11 cellular contexts compared by ENCODE assay signal in the genomic region with DNA sequence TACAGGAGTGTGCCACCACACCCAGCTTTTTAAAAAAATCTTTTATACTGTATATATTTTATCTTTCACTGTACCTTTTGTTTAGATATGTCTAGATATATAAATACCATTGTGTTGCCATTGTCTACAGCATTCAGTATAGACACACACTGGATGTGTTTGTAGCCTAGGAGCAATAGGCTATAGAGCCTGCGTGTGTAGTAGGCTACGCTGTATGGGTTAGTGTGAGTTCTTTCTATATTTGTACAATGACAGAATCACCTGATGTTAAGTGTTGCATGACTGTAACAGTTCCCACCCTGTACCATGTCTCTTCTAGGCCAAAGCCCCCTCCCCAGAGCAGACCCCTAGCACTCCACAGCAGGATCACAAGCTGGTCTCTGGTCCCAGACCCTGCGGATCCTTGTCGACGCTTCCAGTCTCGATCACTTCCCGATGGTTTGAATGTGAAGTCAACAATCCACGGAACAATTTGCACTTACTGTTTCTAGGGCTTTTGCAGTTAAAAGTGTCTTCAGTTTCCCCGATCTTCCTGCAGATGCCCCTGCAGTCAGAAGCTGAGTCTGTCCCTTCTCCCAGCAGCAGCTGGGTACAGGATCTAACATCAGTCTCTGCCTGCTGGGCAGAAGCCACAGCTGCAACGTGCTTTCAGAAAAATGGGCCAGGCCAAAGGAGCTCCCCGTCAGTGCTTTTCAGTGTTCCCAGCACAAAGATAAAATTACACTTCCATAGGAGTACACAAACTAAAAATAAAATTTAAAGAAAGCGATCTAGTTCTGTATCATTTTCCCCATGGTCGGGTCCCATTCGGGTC. TPM values are rescaled to one million over a fixed set of nuclear protein-coding genes. Genes with fewer than 3 reads are reported as not detected.
DNase-seq lines count a peak whose midpoint lies in the region; ATAC-seq and TF ChIP-seq lines count a peak whose summit lies in the region.
"Had no signal": no experiment of that assay in that cellular context is flagged by ENCODE, and none has a peak within 500 bp of the region (broad histone marks: within the 10 kb centered on the region; RNA-seq: fewer than 3 reads in every experiment).

No MANE protein-coding gene starts in this region.

- H2AFZ ChIP-seq in IMR-90 (replicated peaks; ENCODE audit: low read length, poor library complexity): no peak overlapping the region

- no TSS peak for BruUV-seq in IMR-90 (replicated peaks; lab: Mats Ljungman, UMichigan)

- peak overlapping the region; percentile 46 for H3K14ac ChIP-seq in IMR-90 (replicated peaks; ENCODE audit: low read depth, low read length)

- peak overlapping the region; percentile 34 for H2BK20ac ChIP-seq in IMR-90 (ENCODE audit: low read depth, low read length)

- peak overlapping the region; percentile 64; the same call in 1 of the 2 replicates for H3K23ac ChIP-seq in IMR-90 (ENCODE audit: low read depth, low read length)

- TF ChIP-seq RAD21 in IMR-90 (IDR thresholded peaks at IDR 0.05; ENCODE audit: low read length): no peak

- H3K4me1 ChIP-seq in IMR-90 (ENCODE audit: control insufficient read depth, insufficient read depth, low read length) (peaks cover 26% of the 10 kb centered on the region), right lobe of liver (no peaks in the 10 kb centered on the region), subcutaneous abdominal adipose tissue (ENCODE audit: control insufficient read depth in 5 of 5, insufficient read depth in 5 of 5, low read length in 5 of 5) (peaks cover 0 to 25% (median 15%) of the 10 kb centered on the region in 5 donors)

- H3K27ac Mint-ChIP-seq in natural killer cell: no peak overlapping the region
- H3K27ac Mint-ChIP-seq in stimulated activated naive CD8-positive, alpha-beta T cell treated with anti-CD3 and anti-CD28 coated beads, Interleukin-15, amount 100 ng/mL, for 72 hours: no peak overlapping the region
- H3K27ac Mint-ChIP-seq: activated CD4-positive, alpha-beta T cell treated with anti-CD3 and anti-CD28 coated beads, Interleukin-2, amount 10 ng/mL, durations not matched to agents 7 days and 5 days had no signal

- DNase-seq in IMR-90 (no peak), coronary artery (ENCODE audit: low spot score) (no peak), right lobe of liver (no peak), natural killer cell (no peak), NK-92 (lab: John Stamatoyannopoulos, UW; ENCODE audit: unreplicated experiment) (no peak)
- DNase-seq in stimulated activated naive CD8-positive, alpha-beta T cell treated with anti-CD3 and anti-CD28 coated beads, Interleukin-15, amount 100 ng/mL, for 72 hours: no peak
- DNase-seq: activated CD4-positive, alpha-beta T cell treated with anti-CD3 and anti-CD28 coated beads, Interleukin-2, amount 10 ng/mL, durations not matched to agents 7 days and 5 days; NCI-H1105; Peyer's patch had no signal

- H3K4me1 Mint-ChIP-seq in natural killer cell: no peaks in the 10 kb centered on the region
- peaks cover 12% of the 10 kb centered on the region for H3K4me1 Mint-ChIP-seq in stimulated activated naive CD8-positive, alpha-beta T cell treated with anti-CD3 and anti-CD28 coated beads, Interleukin-15, amount 100 ng/mL, for 72 hours

- POLR2A ChIA-PET in IMR-90 (lab: Charles Lee; ENCODE audit: unreplicated experiment): interaction anchor here (0.6 kb wide), 1 partner anchor 219 kb away, joined by 6 read pairs; no protein-coding TSS in a partner anchor

- H2AK9ac ChIP-seq in IMR-90 (replicated peaks; ENCODE audit: low read depth, low read length, poor library complexity): peak overlapping the region; percentile 78

- H3K4ac ChIP-seq in IMR-90 (ENCODE audit: low read depth, low read length): peak overlapping the region; percentile 70

- H2AK5ac ChIP-seq in IMR-90 (ENCODE audit: low read depth, low read length): peak overlapping the region; percentile 74

- H2BK15ac ChIP-seq in IMR-90 (ENCODE audit: low read depth, low read length): peak overlapping the region; percentile 46; the same call in 2 of the 3 replicates

- peaks cover 5% of the 10 kb centered on the region for H3K36me3 ChIP-seq in IMR-90 (ENCODE audit: control insufficient read depth, insufficient read depth, low read length)
- no peaks in the 10 kb centered on the region for H3K36me3 ChIP-seq in right lobe of liver
- H3K36me3 ChIP-seq in subcutaneous abdominal adipose tissue (ENCODE audit: control insufficient read depth in 5 of 5, insufficient read depth in 5 of 5, low read length in 5 of 5): peaks cover 0 to 2% (median 0%) of the 10 kb centered on the region in 5 donors
- H3K36me3 ChIP-seq: Peyer's patch had no signal

- ATAC-seq in IMR-90 (ENCODE audit: low read depth) (peak; percentile 3; the same call in 1 of the 2 replicates), right lobe of liver (no peak), natural killer cell (no peak), GM19467 (IDR thresholded peaks at IDR 0.05; ENCODE audit: unreplicated experiment) (no peak)
- ATAC-seq in stimulated activated naive CD8-positive, alpha-beta T cell treated with anti-CD3 and anti-CD28 coated beads, Interleukin-15, amount 100 ng/mL, for 72 hours: no peak

- H3K27me3 ChIP-seq in IMR-90 (ENCODE audit: control insufficient read depth, insufficient read depth, low read length) (no peaks in the 10 kb centered on the region), right lobe of liver (no peaks in the 10 kb centered on the region), subcutaneous abdominal adipose tissue (ENCODE audit: control insufficient read depth in 5 of 5, insufficient read depth in 4 of 5, low read length in 5 of 5) (peaks cover 0 to 2% (median 0%) of the 10 kb centered on the region in 5 donors)
- H3K27me3 ChIP-seq: Peyer's patch had no signal

- peak overlapping the region; percentile 36 for H3K18ac ChIP-seq in IMR-90 (ENCODE audit: low read depth, low read length)

- TF ChIP-seq POLR2A in IMR-90 (IDR thresholded peaks at IDR 0.05; ENCODE audit: low read depth, low read length) (no peak), right lobe of liver (IDR thresholded peaks at IDR 0.05) (no peak)

- peak overlapping the region; percentile 8; the same call in 1 of the 2 replicates for H3K4me2 ChIP-seq in IMR-90 (ENCODE audit: low read depth, low read length)

- CTCF ChIA-PET in IMR-90 (lab: Yijun Ruan, JAX): interaction anchor here (1.0 to 2.0 kb wide), 2 partner anchors 15 to 39 kb away, joined by 3 to 9 read pairs; no protein-coding TSS in a partner anchor

- peak overlapping the region; percentile 51 for H3K56ac ChIP-seq in IMR-90 (ENCODE audit: extremely low read depth, insufficient read depth, low read length)

- H3K79me1 ChIP-seq in IMR-90 (ENCODE audit: low read depth in 1 of 2, low read length in 2 of 2): peaks cover 14 to 49% of the 10 kb centered on the region in 2 experiments; a peak in 3 of 4 replicates

- peak overlapping the region; percentile 18 to 78; a peak in 3 of 4 replicates for H4K8ac ChIP-seq in IMR-90 (ENCODE audit: low read depth in 2 of 2, low read length in 2 of 2)

- WGBS in IMR-90 (ENCODE audit: extremely low coverage in 2 of 2, insufficient read length in 1 of 2), 2 experiments: 79% methylated on average over 9 of the region's 14 CpGs; no CpG with 5 or more reads in 1 of the 2 experiments
- WGBS in right lobe of liver (ENCODE audit: insufficient coverage, low coverage, low lambda C conversion rate, missing lambda C conversion rate): 68% methylated on average over 7 of the region's 14 CpGs

- H3K27ac ChIP-seq in IMR-90 (ENCODE audit: insufficient read depth, low read length): peak overlapping the region; percentile 61
- H3K27ac ChIP-seq in coronary artery: peak overlapping the region; percentile 82 to 90
- H3K27ac ChIP-seq in right lobe of liver: peak overlapping the region; percentile 7 to 53 (median 20)
- H3K27ac ChIP-seq in subcutaneous abdominal adipose tissue (ENCODE audit: low read depth, low read length): peak overlapping the region; percentile 46

- H2BK120ac ChIP-seq in IMR-90 (ENCODE audit: low read depth, low read length): peak overlapping the region; percentile 67

- H3K4me3 Mint-ChIP-seq in natural killer cell: no peak overlapping the region
- no peak overlapping the region for H3K4me3 Mint-ChIP-seq in stimulated activated naive CD8-positive, alpha-beta T cell treated with anti-CD3 and anti-CD28 coated beads, Interleukin-15, amount 100 ng/mL, for 72 hours
- H3K4me3 Mint-ChIP-seq: activated CD4-positive, alpha-beta T cell treated with anti-CD3 and anti-CD28 coated beads, Interleukin-2, amount 10 ng/mL, durations not matched to agents 7 days and 5 days had no signal

- intact Hi-C loops in IMR-90 (cut with micrococcal nuclease): loop anchor here (2.0 kb wide), 1 partner anchor 27 kb away; no protein-coding TSS in a partner anchor
- intact Hi-C loops in right lobe of liver (cut with DNase I): no loop called here
- intact Hi-C loops in natural killer cell (cut with micrococcal nuclease): no loop called here

- TF ChIP-seq CTCF in IMR-90 (conservative IDR thresholded peaks at IDR 0.05; ENCODE audit: low read depth, low read length) (no peak), coronary artery (IDR thresholded peaks at IDR 0.05) (no peak), right lobe of liver (IDR thresholded peaks at IDR 0.05) (no peak), natural killer cell (IDR thresholded peaks at IDR 0.05) (no peak)

- no peaks in the 10 kb centered on the region for H3K9me3 ChIP-seq in IMR-90 (ENCODE audit: control insufficient read depth, insufficient read depth, low read length)
- no peaks in the 10 kb centered on the region for H3K9me3 ChIP-seq in right lobe of liver
- H3K9me3 ChIP-seq in subcutaneous abdominal adipose tissue (ENCODE audit: control insufficient read depth in 5 of 5, low read length in 5 of 5): no peaks in the 10 kb centered on the region
- H3K9me3 ChIP-seq: Peyer's patch had no signal

- peaks cover 17% of the 10 kb centered on the region for H3K9me1 ChIP-seq in IMR-90 (ENCODE audit: insufficient read depth, low read length)

- dilution Hi-C loops in IMR-90 (cut with HindIII; ENCODE audit: low sequenced_read_pairs, unreplicated experiment): no loop called here

- no peak overlapping the region for H3K9ac ChIP-seq in IMR-90 (ENCODE audit: low read depth, low read length)
- H3K9ac ChIP-seq in subcutaneous abdominal adipose tissue (ENCODE audit: low read length in 5 of 5): no peak overlapping the region

- peaks cover 0 to 3% of the 10 kb centered on the region in 2 donors for H3K27me3 Mint-ChIP-seq in natural killer cell (ENCODE audit: low read depth in 2 of 2)
- H3K27me3 Mint-ChIP-seq in stimulated activated naive CD8-positive, alpha-beta T cell treated with anti-CD3 and anti-CD28 coated beads, Interleukin-15, amount 100 ng/mL, for 72 hours: no peaks in the 10 kb centered on the region

- H3K4me3 ChIP-seq in IMR-90 (ENCODE audit: insufficient read depth, low read depth, low read length): no peak overlapping the region
- H3K4me3 ChIP-seq in coronary artery: peak overlapping the region; percentile 29
- no peak overlapping the region for H3K4me3 ChIP-seq in right lobe of liver
- peak overlapping the region in 1 of 5 donors; percentile 15 for H3K4me3 ChIP-seq in subcutaneous abdominal adipose tissue (ENCODE audit: low read depth in 1 of 5, low read length in 5 of 5)
- H3K4me3 ChIP-seq: Peyer's patch had no signal

- H2BK5ac ChIP-seq in IMR-90 (ENCODE audit: low read depth, low read length, poor library complexity, severe bottlenecking): peak overlapping the region; percentile 53

- peak overlapping the region; percentile 79 for H4K91ac ChIP-seq in IMR-90 (ENCODE audit: insufficient read depth, low read depth, low read length)

- in situ Hi-C loops in IMR-90 (cut with MboI; ENCODE audit: low sequenced_read_pairs): loop anchor here (5.0 kb wide), 1 partner anchor 33 kb away; no protein-coding TSS in a partner anchor

- no peaks in the 10 kb centered on the region for H3K36me3 Mint-ChIP-seq in natural killer cell

- peaks cover 8% of the 10 kb centered on the region for H4K20me1 ChIP-seq in IMR-90 (ENCODE audit: insufficient read depth, low read length)

- no peaks in the 10 kb centered on the region for H3K9me3 Mint-ChIP-seq in natural killer cell
- no peaks in the 10 kb centered on the region for H3K9me3 Mint-ChIP-seq in stimulated activated naive CD8-positive, alpha-beta T cell treated with anti-CD3 and anti-CD28 coated beads, Interleukin-15, amount 100 ng/mL, for 72 hours
- H3K9me3 Mint-ChIP-seq: activated CD4-positive, alpha-beta T cell treated with anti-CD3 and anti-CD28 coated beads, Interleukin-2, amount 10 ng/mL, durations not matched to agents 7 days and 5 days had no signal

- peak overlapping the region; percentile 1 for H4K5ac ChIP-seq in IMR-90 (ENCODE audit: low read depth, low read length)

RNA-seq across cellular contexts. Expression of a gene that starts 35.3 kb away (rescaled TPM):
- total RNA-seq in IMR-90 (2012; rRNA removed) (0.28 and 0.36 TPM in 2 replicates), right lobe of liver (under 1 TPM in 4 of 6 experiments, not detected in 2; 0.04 to 0.12 (median 0.08) TPM), natural killer cell (under 1 TPM; 0.18 to 0.28 (median 0.28) TPM)
- polyA plus RNA-seq in IMR-90 (2012; rRNA removed): 0.46 and 0.53 TPM in 2 replicates
- polyA plus RNA-seq in IMR-90 (2012; cell fraction: cytosol; rRNA removed): 0.79 and 0.87 TPM in 2 replicates
- polyA plus RNA-seq in IMR-90 (2012; cell fraction: nucleus; rRNA removed; ENCODE audit: low replicate concordance): 1.2 and 3.1 TPM in 2 replicates

RNA-seq across cellular contexts. Expression of a gene that starts 36.0 kb away (rescaled TPM):
- 53.3 and 69.7 TPM in 2 replicates for total RNA-seq in IMR-90 (2012; rRNA removed)
- 23.9 and 24.1 TPM in 2 replicates for polyA plus RNA-seq in IMR-90 (2012; rRNA removed)
- 7.1 and 11.9 TPM in 2 replicates for polyA plus RNA-seq in IMR-90 (2012; cell fraction: cytosol; rRNA removed)
- 6.7 and 19.1 TPM in 2 replicates for polyA plus RNA-seq in IMR-90 (2012; cell fraction: nucleus; rRNA removed; ENCODE audit: low replicate concordance)
- total RNA-seq in right lobe of liver: under 1 TPM; 0.18 to 0.84 (median 0.33) TPM
- total RNA-seq in natural killer cell: under 1 TPM in 1 of 3 donors, not detected in 2; 0.16 TPM

RNA-seq across cellular contexts. Expression of a gene that starts 53.6 kb away (rescaled TPM):
- total RNA-seq in IMR-90 (2012; rRNA removed): not detected in 2 replicates
- not detected in 2 replicates for polyA plus RNA-seq in IMR-90 (2012; rRNA removed)
- not detected in 2 replicates for polyA plus RNA-seq in IMR-90 (2012; cell fraction: cytosol; rRNA removed)
- not detected in 2 replicates for polyA plus RNA-seq in IMR-90 (2012; cell fraction: nucleus; rRNA removed; ENCODE audit: low replicate concordance)
- not detected for total RNA-seq in right lobe of liver
- not detected for total RNA-seq in natural killer cell
- total RNA-seq: activated CD4-positive, alpha-beta T cell treated with anti-CD3 and anti-CD28 coated beads, Interleukin-2, amount 10 ng/mL, durations not matched to agents 7 days and 5 days; Peyer's patch had no signal

Comparison
In these comparisons a context has a peak if more than half of its experiments do, and no peak if none do; other contexts are left out.
1. H3K27ac ChIP-seq: peak in every context shown above with its lines; median percentile 86 in coronary artery; 61 in IMR-90; 46 in subcutaneous abdominal adipose tissue; 20 in right lobe of liver.
2. RNA of a gene that starts 36.0 kb away (total RNA-seq): 53.3 to 69.7 TPM in IMR-90; 0.18 to 0.84 TPM in right lobe of liver and 0.16 TPM in natural killer cell; every median in the first group is over 10 times any median in the second.